2 cellular contexts compared by ENCODE assay signal in the genomic region with DNA sequence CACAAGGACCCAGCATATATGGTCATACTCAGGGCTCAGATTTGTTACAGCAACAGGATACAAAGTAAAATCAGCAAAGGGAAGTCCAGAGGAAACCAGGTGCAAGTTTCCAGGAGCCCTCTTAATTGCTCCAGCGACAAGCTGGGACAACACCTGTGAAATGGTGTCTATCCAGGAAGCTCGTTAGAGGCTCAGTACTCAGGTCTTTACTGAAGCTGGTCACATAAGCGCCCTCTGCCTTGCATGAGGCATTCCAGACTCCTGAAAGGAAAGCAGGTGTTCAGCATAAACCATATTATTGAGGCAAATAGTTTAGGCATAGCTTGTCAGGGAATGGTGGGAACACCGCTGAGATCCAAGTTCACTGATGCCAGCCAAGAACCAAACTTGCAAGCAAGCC.
TF ChIP-seq lines count a peak whose summit lies in the region.

No MANE protein-coding gene starts in this region.

TF ChIP-seq in GM23338, 12 proteins besides CTCF, POLR2A, EP300 and RAD21 (continued from another document):
- TF ChIP-seq ZNF114 (CRISPR knock-in tag; IDR thresholded peaks at IDR 0.05), result no peak
TF ChIP-seq in GM23338: peak in this region for 0.

TF ChIP-seq in K562, 482 proteins besides CTCF, POLR2A, EP300 and RAD21 (continued from another document):
- TF ChIP-seq ARID4B (CRISPR knock-in tag; IDR thresholded peaks at IDR 0.05), result no peak
- TF ChIP-seq SAFB2 (IDR thresholded peaks at IDR 0.05; ENCODE audit: borderline replicate concordance, low read depth, low read length, severe bottlenecking), result no peak
- no peak for TF ChIP-seq E2F4 (CRISPR knock-in tag; IDR thresholded peaks at IDR 0.05; ENCODE audit: low read depth)
- no peak for TF ChIP-seq NCOA4 (IDR thresholded peaks at IDR 0.05; ENCODE audit: partially characterized antibody)
- no peak for TF ChIP-seq MNT (conservative IDR thresholded peaks at IDR 0.05)
- no peak for TF ChIP-seq HSF4 (CRISPR knock-in tag; IDR thresholded peaks at IDR 0.05; ENCODE audit: borderline replicate concordance)
